ENCODE assay signal across 15 cellular contexts in the genomic region with DNA sequence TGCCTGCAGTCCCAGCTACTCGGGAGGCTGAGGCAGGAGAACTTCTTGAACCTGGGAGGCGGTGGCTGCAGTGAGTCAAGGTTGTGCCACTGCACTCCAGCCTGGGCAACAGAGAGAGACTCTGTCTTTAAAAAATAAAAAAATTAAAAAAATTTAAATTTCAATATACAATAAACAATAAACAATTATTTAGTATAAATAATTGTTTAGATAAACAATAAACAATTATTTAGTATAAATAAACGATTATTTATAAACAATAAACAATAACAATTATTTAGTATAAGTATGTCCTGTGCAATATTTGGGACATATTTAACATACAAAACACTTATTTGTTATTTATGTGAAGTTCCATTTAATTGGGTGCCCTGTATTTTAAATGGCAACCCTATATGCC.
DNase-seq lines count a peak whose midpoint lies in the region; ATAC-seq, FAIRE-seq and TF ChIP-seq lines count a peak whose summit lies in the region.
"Had no signal": no experiment of that assay in that cellular context is flagged by ENCODE, and none has a peak within 500 bp of the region (broad histone marks: within the 10 kb centered on the region; RNA-seq: fewer than 3 reads in every experiment).

No MANE protein-coding gene starts in this region.

- POLR2A ChIA-PET in activated CD8-positive, alpha-beta T cell treated with anti-CD3 and anti-CD28 coated beads, Interleukin-2, amount 10 ng/mL, durations not matched to agents 7 days and 5 days (lab: Charles Lee): no interaction called here

- no peaks in the 10 kb centered on the region for H3K9me3 Mint-ChIP-seq in HFFc6
- H3K9me3 Mint-ChIP-seq in activated CD8-positive, alpha-beta T cell treated with anti-CD3 and anti-CD28 coated beads, Interleukin-2, amount 10 ng/mL, durations not matched to agents 7 days and 5 days (ENCODE audit: insufficient read depth): no peaks in the 10 kb centered on the region
- H3K9me3 Mint-ChIP-seq: activated naive CD8-positive, alpha-beta T cell treated with anti-CD3 and anti-CD28 coated beads, Interleukin-2, amount 10 ng/mL, durations not matched to agents 7 days and 5 days; stimulated activated naive B cell treated with anti-CD40 and anti-IgM and Interleukin-4, amounts not matched to agents 10 μg/mL and 1 μg/mL and 100 μg/mL, for 72 hours had no signal

- H3K36me3 ChIP-seq in kidney (ENCODE audit: control insufficient read depth in 1 of 2, insufficient read depth in 2 of 2, low read length in 2 of 2) (no peaks in the 10 kb centered on the region), spleen (no peaks in the 10 kb centered on the region)

- TF ChIP-seq CTCF in HFFc6 (IDR thresholded peaks at IDR 0.05) (no peak), kidney (IDR thresholded peaks at IDR 0.05; ENCODE audit: borderline replicate concordance, extremely low read depth, insufficient read depth) (no peak), spleen (IDR thresholded peaks at IDR 0.05 in 8 of 11, conservative IDR thresholded peaks at IDR 0.05 in 3 of 11) (no peak)

- H3K4me3 ChIP-seq in kidney (ENCODE audit: low read length in 2 of 2): no peak overlapping the region
- no peak overlapping the region for H3K4me3 ChIP-seq in spleen
- H3K4me3 ChIP-seq: mucosa of descending colon had no signal

- peak overlapping the region; percentile 98 for H3K27ac Mint-ChIP-seq in HFFc6
- no peak overlapping the region for H3K27ac Mint-ChIP-seq in activated CD8-positive, alpha-beta T cell treated with anti-CD3 and anti-CD28 coated beads, Interleukin-2, amount 10 ng/mL, durations not matched to agents 7 days and 5 days

- H3K27ac ChIP-seq in angular gyrus (ENCODE audit: low read depth, low read length) (peak overlapping the region; percentile 62), kidney (ENCODE audit: low read depth in 2 of 2, low read length in 2 of 2) (peak overlapping the region in 1 of 2 donors; percentile 73), spleen (peak overlapping the region in 5 of 8 donors; percentile 60 to 85 (median 75))

- TF ChIP-seq POLR2A in spleen (IDR thresholded peaks at IDR 0.05) (no peak), GM18505 (IDR thresholded peaks at IDR 0.05; ENCODE audit: borderline replicate concordance, extremely low read depth, insufficient read depth, insufficient read length) (no peak)

- peaks cover 9 to 30% of the 10 kb centered on the region in 2 donors for H3K4me1 ChIP-seq in kidney (ENCODE audit: control insufficient read depth in 1 of 2, insufficient read depth in 1 of 2, low read depth in 1 of 2, low read length in 2 of 2)
- peaks cover 49 to 95% (median 84%) of the 10 kb centered on the region in 6 donors for H3K4me1 ChIP-seq in spleen

- H3K27me3 ChIP-seq in spleen (replicated peaks in 1 of 7): no peaks in the 10 kb centered on the region

- 73 to 75% (median 74%) methylated on average over 3 of the region's 3 CpGs for whole genome bisulfite sequencing in spleen, 5 donors

- no peak for ATAC-seq in GM18868 (IDR thresholded peaks at IDR 0.05; ENCODE audit: unreplicated experiment)
- ATAC-seq in activated CD8-positive, alpha-beta T cell treated with anti-CD3 and anti-CD28 coated beads, Interleukin-2, amount 10 ng/mL, durations not matched to agents 7 days and 5 days: no peak
- no peak for ATAC-seq in GM18505 (IDR thresholded peaks at IDR 0.05; ENCODE audit: unreplicated experiment)
- ATAC-seq: stimulated activated naive B cell treated with anti-CD40 and anti-IgM and Interleukin-4, amounts not matched to agents 10 μg/mL and 1 μg/mL and 100 μg/mL, for 72 hours had no signal

- peak overlapping the region; percentile 68; the same call in 1 of the 2 replicates for H3K4me3 Mint-ChIP-seq in HFFc6
- no peak overlapping the region for H3K4me3 Mint-ChIP-seq in activated CD8-positive, alpha-beta T cell treated with anti-CD3 and anti-CD28 coated beads, Interleukin-2, amount 10 ng/mL, durations not matched to agents 7 days and 5 days

- H3K36me3 Mint-ChIP-seq in HFFc6 (ENCODE audit: low read depth): peaks cover 5% of the 10 kb centered on the region; the same call in 1 of the 2 replicates
- peaks cover 5% of the 10 kb centered on the region for H3K36me3 Mint-ChIP-seq in activated CD8-positive, alpha-beta T cell treated with anti-CD3 and anti-CD28 coated beads, Interleukin-2, amount 10 ng/mL, durations not matched to agents 7 days and 5 days (ENCODE audit: low read depth)

- H3K27me3 Mint-ChIP-seq in HFFc6 (ENCODE audit: insufficient read depth): peaks cover 4% of the 10 kb centered on the region
- no peaks in the 10 kb centered on the region for H3K27me3 Mint-ChIP-seq in activated CD8-positive, alpha-beta T cell treated with anti-CD3 and anti-CD28 coated beads, Interleukin-2, amount 10 ng/mL, durations not matched to agents 7 days and 5 days (ENCODE audit: low read depth)
- H3K27me3 Mint-ChIP-seq: activated naive CD8-positive, alpha-beta T cell treated with anti-CD3 and anti-CD28 coated beads, Interleukin-2, amount 10 ng/mL, durations not matched to agents 7 days and 5 days; stimulated activated naive B cell treated with anti-CD40 and anti-IgM and Interleukin-4, amounts not matched to agents 10 μg/mL and 1 μg/mL and 100 μg/mL, for 72 hours had no signal

- CTCF ChIA-PET in activated CD8-positive, alpha-beta T cell treated with anti-CD3 and anti-CD28 coated beads, Interleukin-2, amount 10 ng/mL, durations not matched to agents 7 days and 5 days (lab: Charles Lee): no interaction called here

- H3K9ac ChIP-seq in kidney (ENCODE audit: low read length in 2 of 2): no peak overlapping the region

- intact Hi-C loops in kidney (cut with DNase I): no loop called here
- intact Hi-C loops in spleen (cut with DNase I; ENCODE audit: low total_unique reads): no loop called here

- DNase-seq in HFFc6 (no peak), kidney (no peak), spleen (no peak), NCI-H187 treated with DMSO at 0.1 percent for 48 hours (lab: John Stamatoyannopoulos, UW) (no peak)
- DNase-seq in activated CD8-positive, alpha-beta T cell treated with anti-CD3 and anti-CD28 coated beads, Interleukin-2, amount 10 ng/mL, durations not matched to agents 7 days and 5 days: no peak
- DNase-seq: activated CD4-positive, CD25-positive, alpha-beta regulatory T cell; activated naive CD8-positive, alpha-beta T cell treated with anti-CD3 and anti-CD28 coated beads, Interleukin-2, amount 10 ng/mL, durations not matched to agents 7 days and 5 days; mucosa of descending colon; NCI-H2107; NK-92 treated with Interleukin-12 subunit alpha and Interleukin-12 subunit beta, amount 100 ng/mL, for 24 hours; stimulated activated CD4-positive, alpha-beta T cell treated with anti-CD3 and anti-CD28 coated beads, Interleukin-4, amount 100 ng/mL, for 1 hour; stimulated activated naive B cell treated with anti-CD40 and anti-IgM and Interleukin-4, amounts not matched to agents 10 μg/mL and 1 μg/mL and 100 μg/mL, for 72 hours had no signal

- FAIRE-seq in kidney (lab: Jason Lieb, UNC): peak; percentile 8

- H3K9me3 ChIP-seq in kidney (ENCODE audit: control insufficient read depth in 1 of 2, low read length in 2 of 2) (no peaks in the 10 kb centered on the region), spleen (no peaks in the 10 kb centered on the region)
- H3K9me3 ChIP-seq: mucosa of descending colon had no signal

- peaks cover 84% of the 10 kb centered on the region for H3K4me1 Mint-ChIP-seq in HFFc6 (ENCODE audit: low read depth)
- peaks cover 57% of the 10 kb centered on the region for H3K4me1 Mint-ChIP-seq in activated CD8-positive, alpha-beta T cell treated with anti-CD3 and anti-CD28 coated beads, Interleukin-2, amount 10 ng/mL, durations not matched to agents 7 days and 5 days (ENCODE audit: low read depth)
